5 cellular contexts compared by ENCODE assay signal in the genomic region with DNA sequence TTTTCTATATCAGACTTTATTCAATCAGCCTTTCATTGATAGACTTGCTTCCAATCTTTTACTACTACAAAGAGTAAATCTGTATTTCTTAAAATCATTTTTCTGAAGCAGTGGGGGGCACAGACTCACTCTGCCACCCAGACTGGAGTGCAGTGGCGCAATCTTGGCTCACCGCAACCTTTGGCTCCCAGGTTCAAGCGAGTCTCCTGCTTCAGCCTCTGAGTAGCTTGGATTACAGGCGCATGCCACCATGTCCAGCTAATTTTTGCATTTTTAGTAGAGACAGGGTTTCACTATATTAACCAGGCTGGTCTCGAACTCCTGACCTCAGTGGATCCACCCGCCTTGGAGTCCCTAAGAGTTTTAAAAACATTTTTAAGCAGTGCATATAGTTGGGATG.
"Had no signal": no experiment of that assay in that cellular context is flagged by ENCODE, and none has a peak within 500 bp of the region (broad histone marks: within the 10 kb centered on the region; RNA-seq: fewer than 3 reads in every experiment).

No MANE protein-coding gene starts in this region.

- DNase-seq: H9, HCEC 1CT, IMR-90 had no signal

- H3K4me3 ChIP-seq: GM23338, K562 had no signal

- ATAC-seq: GM23338, K562 had no signal
